Comparison of ENCODE assay signal across 14 cellular contexts in the genomic region with DNA sequence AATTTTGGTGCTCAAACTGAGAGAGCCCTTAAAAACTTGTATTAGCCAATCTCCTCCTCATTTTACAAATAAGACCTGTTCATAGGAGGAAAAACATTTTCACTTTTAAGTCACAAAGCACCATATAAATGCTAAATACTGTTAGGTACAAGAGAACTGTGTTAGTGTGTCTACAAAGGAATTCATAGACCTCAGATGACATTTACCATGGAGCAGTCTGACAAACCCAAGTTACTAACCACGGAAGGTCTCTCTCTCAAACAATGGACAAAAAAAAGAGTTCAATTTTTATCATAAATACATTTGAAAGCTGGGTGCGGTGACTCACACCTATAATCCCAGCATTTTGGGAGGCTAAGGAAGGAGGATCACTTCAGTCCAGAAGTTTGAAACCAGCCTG.
"Had no signal": no experiment of that assay in that cellular context is flagged by ENCODE, and none has a peak within 500 bp of the region (broad histone marks: within the 10 kb centered on the region; RNA-seq: fewer than 3 reads in every experiment).

No MANE protein-coding gene starts in this region.

- H3K4me3 ChIP-seq: lung, mucosa of descending colon, stomach, thoracic aorta had no signal

- DNase-seq: activated CD4-positive, alpha-beta memory T cell treated with anti-CD3 and anti-CD28 coated beads, Interleukin-2, amount 10 ng/mL, durations not matched to agents 7 days and 5 days; activated effector memory CD4-positive, alpha-beta T cell treated with Interleukin-2 at 50 U/mL for 16 hours; activated naive CD8-positive, alpha-beta T cell treated with anti-CD3 and anti-CD28 coated beads, Interleukin-2, amount 10 ng/mL, durations not matched to agents 7 days and 5 days; aorta; left colon; mucosa of descending colon; stimulated activated CD4-positive, alpha-beta T cell treated with anti-CD3 and anti-CD28 coated beads, Interleukin-4, amount 100 ng/mL, for 1 hour; stimulated activated CD8-positive, alpha-beta memory T cell treated with anti-CD3 and anti-CD28 coated beads, Interleukin-4, amount 100 ng/mL, for 48 hours had no signal

- H3K27me3 Mint-ChIP-seq: activated CD4-positive, alpha-beta memory T cell treated with anti-CD3 and anti-CD28 coated beads, Interleukin-2, amount 10 ng/mL, durations not matched to agents 7 days and 5 days; activated naive CD8-positive, alpha-beta T cell treated with anti-CD3 and anti-CD28 coated beads, Interleukin-2, amount 10 ng/mL, durations not matched to agents 7 days and 5 days had no signal

- H3K4me3 Mint-ChIP-seq: activated CD4-positive, alpha-beta memory T cell treated with anti-CD3 and anti-CD28 coated beads, Interleukin-2, amount 10 ng/mL, durations not matched to agents 7 days and 5 days; activated naive CD8-positive, alpha-beta T cell treated with anti-CD3 and anti-CD28 coated beads, Interleukin-2, amount 10 ng/mL, durations not matched to agents 7 days and 5 days; nephron had no signal

- H3K9me3 ChIP-seq: mucosa of descending colon, stomach, thoracic aorta had no signal

- H3K27me3 ChIP-seq: stomach had no signal

- H3K27ac ChIP-seq: stomach, thoracic aorta had no signal

- ATAC-seq: activated CD4-positive, CD25-positive, alpha-beta regulatory T cell treated with anti-CD3 and anti-CD28 coated beads, Interleukin-2, amount 50 U/mL, for 24 hours; esophagus mucosa; left colon; mucosa of descending colon had no signal

- H3K9me3 Mint-ChIP-seq: activated CD4-positive, alpha-beta memory T cell treated with anti-CD3 and anti-CD28 coated beads, Interleukin-2, amount 10 ng/mL, durations not matched to agents 7 days and 5 days; activated naive CD8-positive, alpha-beta T cell treated with anti-CD3 and anti-CD28 coated beads, Interleukin-2, amount 10 ng/mL, durations not matched to agents 7 days and 5 days; nephron had no signal

- H3K4me1 Mint-ChIP-seq: nephron had no signal

- H3K27ac Mint-ChIP-seq: activated CD4-positive, alpha-beta memory T cell treated with anti-CD3 and anti-CD28 coated beads, Interleukin-2, amount 10 ng/mL, durations not matched to agents 7 days and 5 days; activated naive CD8-positive, alpha-beta T cell treated with anti-CD3 and anti-CD28 coated beads, Interleukin-2, amount 10 ng/mL, durations not matched to agents 7 days and 5 days; nephron had no signal

- H3K36me3 ChIP-seq: thoracic aorta had no signal
